Comparison of ENCODE assay signal across 20 cellular contexts in the genomic region with DNA sequence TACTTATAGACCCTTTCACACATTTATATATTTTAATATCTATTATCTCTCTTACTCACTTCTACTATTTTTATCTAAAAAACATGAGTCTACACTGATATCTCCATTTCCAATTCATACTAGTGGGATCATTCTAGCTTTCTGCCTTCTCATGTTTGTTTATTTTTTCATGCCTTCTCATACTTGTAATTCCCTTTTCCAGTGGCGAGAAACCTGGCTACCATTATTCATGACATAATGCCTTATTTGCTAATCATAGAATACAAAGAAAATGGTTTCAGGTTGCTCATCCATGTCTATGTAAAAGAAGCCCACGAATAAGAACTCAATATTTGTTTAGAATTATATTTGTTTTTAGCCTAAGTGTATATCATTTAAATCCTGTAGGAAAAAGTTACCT.
"Had no signal": no experiment of that assay in that cellular context is flagged by ENCODE, and none has a peak within 500 bp of the region (broad histone marks: within the 10 kb centered on the region; RNA-seq: fewer than 3 reads in every experiment).

No MANE protein-coding gene starts in this region.

- DNase-seq: activated CD4-positive, alpha-beta T cell treated with anti-CD3 and anti-CD28 coated beads for 36 hours; activated CD4-positive, alpha-beta T cell treated with anti-CD3 and anti-CD28 coated beads, Interleukin-2, amount 50 U/mL, for 4 hours; activated CD4-positive, CD25-positive, alpha-beta regulatory T cell; activated naive CD4-positive, alpha-beta T cell; activated T-cell treated with anti-CD3 and anti-CD28 coated beads for 4 hours; activated T-cell treated with anti-CD3 and anti-CD28 coated beads, Interleukin-2, amount 50 U/mL, for 72 hours; colonic mucosa; effector CD8-positive, alpha-beta T cell; foreskin keratinocyte; heart right ventricle; left ventricle myocardium inferior; mesendoderm; natural killer cell; stimulated activated CD4-positive, alpha-beta T cell treated with anti-CD3 and anti-CD28 coated beads, Interleukin-15, amount 100 ng/mL, for 24 hours; stimulated activated CD4-positive, alpha-beta T cell treated with anti-CD3 and anti-CD28 coated beads, Interleukin-2, amount 100 ng/mL, for 24 hours; stimulated activated naive CD4-positive, alpha-beta T cell; transverse colon had no signal

- H3K4me1 ChIP-seq: colonic mucosa, left ventricle myocardium inferior, right atrium auricular region, transverse colon had no signal

- H3K36me3 ChIP-seq: colonic mucosa, heart right ventricle, left ventricle myocardium inferior, right atrium auricular region, transverse colon had no signal

- H3K4me3 ChIP-seq: colonic mucosa, heart right ventricle, left ventricle myocardium inferior, lung, right atrium auricular region, transverse colon had no signal

- H3K27me3 ChIP-seq: colonic mucosa, foreskin keratinocyte, heart right ventricle, right atrium auricular region, transverse colon had no signal

- H3K9me3 ChIP-seq: colonic mucosa, heart right ventricle, left ventricle myocardium inferior, right atrium auricular region, transverse colon had no signal

- H3K27ac ChIP-seq: colonic mucosa, epithelial cell of prostate, foreskin keratinocyte, heart right ventricle, left ventricle myocardium inferior, right atrium auricular region, transverse colon had no signal
